ENCODE assay signal across 8 cellular contexts in the genomic region with DNA sequence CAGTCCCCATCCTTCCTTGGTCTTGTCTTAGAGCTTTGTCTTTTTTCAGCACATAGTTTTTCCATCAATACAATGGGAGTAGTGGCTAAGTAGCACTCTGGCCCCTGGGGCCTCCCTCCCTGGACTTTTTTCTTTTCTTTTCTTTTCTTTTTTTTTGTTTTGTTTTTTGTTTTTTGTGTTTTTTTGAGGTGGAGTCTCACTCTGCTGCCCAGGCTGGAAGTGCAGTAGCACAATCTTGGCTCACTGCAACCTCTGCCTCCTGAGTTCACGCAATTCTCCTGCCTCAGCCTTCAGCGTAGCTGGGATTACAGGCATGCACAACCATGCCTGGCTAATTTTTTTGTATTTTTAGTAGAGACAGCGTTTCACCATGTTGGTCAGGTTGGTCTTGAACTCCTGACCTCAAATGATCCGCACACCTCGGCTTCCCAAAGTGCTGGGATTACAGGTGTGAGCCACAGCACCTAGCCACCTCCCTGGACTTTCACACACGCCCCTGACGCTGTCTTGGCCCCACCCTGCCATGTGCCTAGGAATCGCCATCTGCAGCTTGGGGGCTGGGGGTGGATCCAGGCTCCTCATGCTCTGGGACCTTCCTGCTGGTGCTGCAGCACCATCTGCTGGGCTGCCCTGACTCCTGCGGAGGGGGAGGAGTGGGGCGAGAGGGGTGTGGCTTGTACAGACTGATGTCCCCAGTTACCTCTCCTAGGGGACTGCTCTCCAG. TPM values are rescaled to one million over a fixed set of nuclear protein-coding genes. Genes with fewer than 3 reads are reported as not detected.
A peak's percentile ranks its signal among the peaks of the same experiment; 100 is the strongest.
DNase-seq lines count a peak whose midpoint lies in the region; ATAC-seq and TF ChIP-seq lines count a peak whose summit lies in the region.

No MANE protein-coding gene starts in this region.

- peaks cover 76% of the 10 kb centered on the region for H3K36me3 Mint-ChIP-seq in dendritic cell treated with granulocyte-macrophage colony-stimulating factor and Interleukin-4, amounts not matched to agents 40 ng/mL and 50 ng/mL, for 4 days (ENCODE audit: low read depth)

- peak; percentile 98 for DNase-seq in GM03348 (ENCODE audit: low spot score)
- peak; percentile 88 for DNase-seq in NCI-H748 (lab: John Stamatoyannopoulos, UW; ENCODE audit: unreplicated experiment)
- peak; percentile 85 for DNase-seq in activated CD4-positive, alpha-beta T cell treated with anti-CD3 and anti-CD28 coated beads, Interleukin-2, amount 50 U/mL, for 4 hours
- DNase-seq in right lobe of liver, result peak; percentile 92 to 94 (median 93)
- peak; percentile 85 for DNase-seq in stimulated activated CD4-positive, alpha-beta T cell treated with anti-CD3 and anti-CD28 coated beads, Interleukin-4, amount 100 ng/mL, for 1 hour

- H3K27me3 Mint-ChIP-seq in dendritic cell treated with granulocyte-macrophage colony-stimulating factor and Interleukin-4, amounts not matched to agents 40 ng/mL and 50 ng/mL, for 4 days, result peaks cover 8% of the 10 kb centered on the region

- H3K9me3 ChIP-seq in right lobe of liver, result no peaks in the 10 kb centered on the region

- peaks cover 0 to 22% (median 2%) of the 10 kb centered on the region in 4 donors for H3K4me1 ChIP-seq in right lobe of liver

- peaks cover 0 to 6% (median 0%) of the 10 kb centered on the region in 4 donors for H3K36me3 ChIP-seq in right lobe of liver

- H3K27ac Mint-ChIP-seq in dendritic cell treated with granulocyte-macrophage colony-stimulating factor and Interleukin-4, amounts not matched to agents 40 ng/mL and 50 ng/mL, for 4 days, result peak overlapping the region; percentile 95

- intact Hi-C loops in dendritic cell treated with granulocyte-macrophage colony-stimulating factor and Interleukin-4, amounts not matched to agents 40 ng/mL and 50 ng/mL, for 4 days (cut with micrococcal nuclease), result loop anchor here (1.0 to 5.0 kb wide), 4 partner anchors 92 to 248 kb away; a partner anchor contains a TSS
- intact Hi-C loops in right lobe of liver (cut with DNase I), result loop anchor here (2.0 to 5.0 kb wide), 2 partner anchors 174 to 177 kb away; no protein-coding TSS in a partner anchor

- peaks cover 73% of the 10 kb centered on the region for H3K4me1 Mint-ChIP-seq in dendritic cell treated with granulocyte-macrophage colony-stimulating factor and Interleukin-4, amounts not matched to agents 40 ng/mL and 50 ng/mL, for 4 days (ENCODE audit: low read depth)

- no peak overlapping the region for H3K4me3 ChIP-seq in right lobe of liver

- WGBS in right lobe of liver (ENCODE audit: insufficient coverage, low coverage, low lambda C conversion rate, missing lambda C conversion rate), result 11% methylated on average over 5 of the region's 10 CpGs

- H3K27me3 ChIP-seq in right lobe of liver, result no peaks in the 10 kb centered on the region

- TF ChIP-seq POLR2A in right lobe of liver (IDR thresholded peaks at IDR 0.05), result no peak

- peak overlapping the region in 2 of 3 donors; percentile 4 to 95 for H3K27ac ChIP-seq in right lobe of liver

- peak; percentile 31 for ATAC-seq in HG03108 (IDR thresholded peaks at IDR 0.05; ENCODE audit: unreplicated experiment)
- ATAC-seq in right lobe of liver, result peak; percentile 78 to 86 (median 80)
- no peak for ATAC-seq in HG03159 (IDR thresholded peaks at IDR 0.05; ENCODE audit: unreplicated experiment)

- H3K4me3 Mint-ChIP-seq in dendritic cell treated with granulocyte-macrophage colony-stimulating factor and Interleukin-4, amounts not matched to agents 40 ng/mL and 50 ng/mL, for 4 days, result peak overlapping the region; percentile 85

- TF ChIP-seq CTCF in right lobe of liver (IDR thresholded peaks at IDR 0.05), result peak; percentile 95 to 97 (median 96)

- no peaks in the 10 kb centered on the region for H3K9me3 Mint-ChIP-seq in dendritic cell treated with granulocyte-macrophage colony-stimulating factor and Interleukin-4, amounts not matched to agents 40 ng/mL and 50 ng/mL, for 4 days

RNA-seq across cellular contexts. Expression of a gene that starts 2.8 kb away (rescaled TPM):
- total RNA-seq in right lobe of liver, result 1 to 10 TPM; 3.6 to 9.4 (median 5.8) TPM

RNA-seq across cellular contexts. Expression of a gene that starts 53.6 kb away (rescaled TPM):
- under 1 TPM in 3 of 6 experiments, not detected in 3; 0.19 to 0.51 (median 0.22) TPM for total RNA-seq in right lobe of liver
